In the genomic region with DNA sequence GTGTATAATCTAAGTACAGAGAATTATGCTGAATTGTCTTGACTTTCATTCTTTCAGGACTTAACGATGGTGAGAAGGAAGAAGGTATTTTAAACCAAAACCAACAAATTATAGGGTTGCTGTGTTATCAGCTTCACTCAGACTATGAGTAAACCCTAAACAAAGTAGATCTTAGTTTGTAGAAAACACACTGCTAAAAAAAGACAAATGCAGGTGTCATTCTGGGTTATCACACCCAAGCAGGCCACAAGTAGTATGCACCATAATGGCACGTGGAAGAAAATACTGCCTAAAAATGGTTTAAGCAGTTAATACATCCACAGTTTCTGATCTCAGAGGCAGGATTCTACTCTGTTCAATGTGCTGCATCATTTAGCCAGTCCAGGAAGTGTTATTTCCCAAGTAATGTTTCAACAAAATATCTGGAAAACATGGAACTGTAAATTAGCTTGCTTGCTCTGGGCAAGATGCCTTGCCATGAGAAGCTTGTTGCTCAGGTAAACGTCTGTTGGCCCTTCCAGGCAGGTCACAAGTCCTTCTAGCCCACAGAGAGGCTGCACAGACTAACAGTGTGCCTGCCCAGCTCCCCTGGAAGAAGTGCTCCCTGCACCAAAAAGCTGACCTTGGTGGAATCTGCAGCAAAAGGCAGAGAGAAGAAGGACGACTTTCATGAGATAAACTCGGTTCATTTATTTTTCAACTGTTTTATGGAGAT, we compare ENCODE assay signal across 13 cellular contexts. TPM values are rescaled to one million over a fixed set of nuclear protein-coding genes. Genes with fewer than 3 reads are reported as not detected.
A peak's percentile ranks its signal among the peaks of the same experiment; 100 is the strongest.
DNase-seq lines count a peak whose midpoint lies in the region; ATAC-seq, FAIRE-seq and TF ChIP-seq lines count a peak whose summit lies in the region.
"Had no signal": no experiment of that assay in that cellular context is flagged by ENCODE, and none has a peak within 500 bp of the region (broad histone marks: within the 10 kb centered on the region; RNA-seq: fewer than 3 reads in every experiment).

No MANE protein-coding gene starts in this region.

- peaks cover 95% of the 10 kb centered on the region for H3K79me2 ChIP-seq in DND-41 (ENCODE audit: insufficient read depth, low read length)
- H3K79me2 ChIP-seq in GM12878 (ENCODE audit: control insufficient read depth, insufficient read depth, low read length) = peaks cover 79% of the 10 kb centered on the region

- POLR2A ChIA-PET in GM12878 (lab: Charles Lee) = interaction anchor here (0.9 to 5.5 kb wide), 11 partner anchors 8 to 125 kb away, joined by 3 to 43 read pairs (median 5); partner anchors contain the start of gene RPL5

- H3K4me1 ChIP-seq in DND-41 (ENCODE audit: insufficient read depth, low read length) = peaks cover 78% of the 10 kb centered on the region
- peaks cover 44% of the 10 kb centered on the region for H3K4me1 ChIP-seq in GM12878 (ENCODE audit: control insufficient read depth, insufficient read depth, low read length)
- H3K4me1 ChIP-seq in Peyer's patch = peaks cover 0 to 23% (median 6%) of the 10 kb centered on the region in 4 donors
- no peaks in the 10 kb centered on the region for H3K4me1 ChIP-seq in upper lobe of right lung

- no peak for ATAC-seq in DND-41 (ENCODE audit: insufficient read depth, low read depth)
- ATAC-seq in GM19351 (IDR thresholded peaks at IDR 0.05; ENCODE audit: unreplicated experiment) = peak; percentile 40
- ATAC-seq in HG03108 (IDR thresholded peaks at IDR 0.05; ENCODE audit: unreplicated experiment) = peak; percentile 26
- ATAC-seq in GM12878 = peak; percentile 11
- no peak for ATAC-seq in upper lobe of right lung

- no peaks in the 10 kb centered on the region for H3K9me3 ChIP-seq in DND-41 (ENCODE audit: insufficient read depth, low read length, severe bottlenecking)
- H3K9me3 ChIP-seq in GM12878 (replicated peaks; ENCODE audit: control insufficient read depth, insufficient read depth, low read length) = no peaks in the 10 kb centered on the region
- no peaks in the 10 kb centered on the region for H3K9me3 ChIP-seq in Peyer's patch
- no peaks in the 10 kb centered on the region for H3K9me3 ChIP-seq in upper lobe of right lung

- TF ChIP-seq EP300 in GM12878 (IDR thresholded peaks at IDR 0.05; ENCODE audit: borderline replicate concordance in 1 of 2, control insufficient read depth in 1 of 2, low read depth in 2 of 2, low read length in 2 of 2) = peak in 1 of 2 experiments; percentile 37; a peak in 1 of 4 replicates

- H3K36me3 ChIP-seq in DND-41 (ENCODE audit: insufficient read depth, low read length) = no peaks in the 10 kb centered on the region; the same call in 1 of the 2 replicates
- H3K36me3 ChIP-seq in GM12878 (ENCODE audit: control insufficient read depth in 2 of 2, insufficient read depth in 2 of 2, low read length in 1 of 2) = no peaks in the 10 kb centered on the region
- no peaks in the 10 kb centered on the region for H3K36me3 ChIP-seq in Peyer's patch
- no peaks in the 10 kb centered on the region for H3K36me3 ChIP-seq in upper lobe of right lung

- WGBS in GM12878 (ENCODE audit: insufficient coverage, insufficient replicate concordance, low lambda C conversion rate, missing lambda C conversion rate) = 13% methylated on average over 5 of the region's 5 CpGs

- CTCF ChIA-PET in GM12878 (lab: Yijun Ruan, JAX) = interaction anchor here (0.7 to 10.7 kb wide), 20 partner anchors 9 to 120 kb away, joined by 3 to 169 read pairs (median 6); no protein-coding TSS in a partner anchor

- no peaks in the 10 kb centered on the region for H4K20me1 ChIP-seq in DND-41 (ENCODE audit: insufficient read depth, low read length)
- no peaks in the 10 kb centered on the region for H4K20me1 ChIP-seq in GM12878 (ENCODE audit: control insufficient read depth, insufficient read depth)

- H3K4me3 ChIP-seq in DND-41 (ENCODE audit: low read depth in 1 of 2, low read length in 2 of 2) (no peak overlapping the region), GM12878 (peak overlapping the region; percentile 60; the same call in 1 of the 2 replicates), Peyer's patch (no peak overlapping the region), upper lobe of right lung (no peak overlapping the region)

- SMC1A ChIA-PET in GM12878 (lab: Charles Lee; ENCODE audit: uncharacterized antibody, unreplicated experiment) = interaction anchor here (0.8 to 11.1 kb wide), 23 partner anchors 10 to 106 kb away, joined by 3 to 179 read pairs (median 5); no protein-coding TSS in a partner anchor

- in situ Hi-C loops in GM12878 (cut with MboI) = no loop called here

- DNase-seq in DND-41 (no peak), GM12878 (ENCODE audit: low read depth, low spot score) (peak; percentile 63), DMS 273 treated with DMSO at 0.1 percent for 48 hours (lab: John Stamatoyannopoulos, UW) (no peak), Peyer's patch (no peak), globus pallidus (ENCODE audit: low spot score) (no peak), upper lobe of right lung (no peak)
- DNase-seq: foreskin fibroblast, H7, NCI-H2081, T-helper 9 cell had no signal

- intact Hi-C loops in GM12878 (cut with micrococcal nuclease; ENCODE audit: unreplicated experiment) = no loop called here
- intact Hi-C loops in upper lobe of right lung (cut with DNase I) = no loop called here

- RAD21 ChIA-PET in GM12878 (lab: Charles Lee; ENCODE audit: unreplicated experiment) = interaction anchor here (0.9 to 11.6 kb wide), 15 partner anchors 9 to 124 kb away, joined by 3 to 204 read pairs (median 5); partner anchors contain the start of gene MTF2

- no peak for TF ChIP-seq CTCF in DND-41 (IDR thresholded peaks at IDR 0.05; ENCODE audit: borderline replicate concordance, extremely low read depth, low read length, poor library complexity, severe bottlenecking)
- no peak for TF ChIP-seq CTCF in GM12878 (IDR thresholded peaks at IDR 0.05 in 2 of 3, conservative IDR thresholded peaks at IDR 0.05 in 1 of 3; ENCODE audit: control insufficient read depth in 2 of 3, extremely low read depth in 1 of 3, insufficient read depth in 1 of 3, low read depth in 3 of 3, low read length in 3 of 3)
- no peak for TF ChIP-seq CTCF in Peyer's patch (IDR thresholded peaks at IDR 0.05)
- TF ChIP-seq CTCF in upper lobe of right lung (IDR thresholded peaks at IDR 0.05) = no peak

- H3K27ac ChIP-seq in DND-41 (ENCODE audit: low read length) = peak overlapping the region; percentile 51
- H3K27ac ChIP-seq in GM12878 (ENCODE audit: control insufficient read depth, insufficient read depth) = peak overlapping the region; percentile 82
- H3K27ac ChIP-seq in Peyer's patch = peak overlapping the region in 2 of 4 donors; percentile 3 to 61
- no peak overlapping the region for H3K27ac ChIP-seq in upper lobe of right lung

- BruUV-seq in GM12878 (replicated peaks; lab: Mats Ljungman, UMichigan) = no TSS peak

- TF ChIP-seq POLR2A in GM12878 (IDR thresholded peaks at IDR 0.05; ENCODE audit: low read depth, low read length) (no peak), Peyer's patch (IDR thresholded peaks at IDR 0.05) (no peak)

- H3K27me3 ChIP-seq in DND-41 (ENCODE audit: insufficient read depth, low read length, poor library complexity) (no peaks in the 10 kb centered on the region), GM12878 (replicated peaks in 1 of 2; ENCODE audit: control insufficient read depth in 2 of 2, insufficient read depth in 2 of 2, low read length in 1 of 2) (no peaks in the 10 kb centered on the region), Peyer's patch (no peaks in the 10 kb centered on the region), upper lobe of right lung (no peaks in the 10 kb centered on the region)

- H2AFZ ChIP-seq in DND-41 (ENCODE audit: low read depth, low read length) = no peak overlapping the region
- peak overlapping the region; percentile 32 for H2AFZ ChIP-seq in GM12878 (ENCODE audit: control insufficient read depth, low read depth, low read length)

- H3K4me2 ChIP-seq in DND-41 (ENCODE audit: insufficient read depth, low read length) = peak overlapping the region; percentile 14
- H3K4me2 ChIP-seq in GM12878 (ENCODE audit: control insufficient read depth, insufficient read depth) = peak overlapping the region; percentile 82

- TF ChIP-seq RAD21 in GM12878 (IDR thresholded peaks at IDR 0.05; ENCODE audit: insufficient read depth, low read depth, low read length) = no peak

- FAIRE-seq in GM12878 (lab: Jason Lieb, UNC) = no peak
- FAIRE-seq: astrocyte had no signal

- H3K9ac ChIP-seq in DND-41 (ENCODE audit: low read depth, low read length) (0 out of 2 replicates have a peak overlapping the region, but pooled peaks have one; percentile 4), GM12878 (ENCODE audit: control insufficient read depth, insufficient read depth, low read length) (peak overlapping the region; percentile 45; the same call in 1 of the 2 replicates)

TF ChIP-seq in GM12878, 131 proteins besides CTCF, POLR2A, EP300 and RAD21 (continues in another document):
- TF ChIP-seq NFIC (IDR thresholded peaks at IDR 0.05; ENCODE audit: low read depth, low read length) (peak; percentile 53), ATF7 (IDR thresholded peaks at IDR 0.05; ENCODE audit: low read depth) (peak; percentile 15; the same call in 1 of the 2 replicates), GATAD2B (conservative IDR thresholded peaks at IDR 0.05; ENCODE audit: low read depth) (no peak)

RNA-seq across cellular contexts. Expression of gene DIPK1A, which starts 4.1 kb away (rescaled TPM):
- 12.9 and 13.3 TPM in 2 replicates for total RNA-seq in GM12878 (2013; cell fraction: nucleolus; rRNA removed)
- total RNA-seq in GM12878 (2014; rRNA removed) (6.6 and 7.0 TPM in 2 replicates), GM12878 (2014; rRNA removed; fragmentation: Illumina TruSeq; extraction: Trizol) (8.4 and 9.4 TPM in 2 replicates), GM12878 (2021) (8.1 and 9.3 TPM in 2 replicates), Peyer's patch (10 to 100 TPM in 1 of 4 donors, 1 to 10 TPM in 3; 5.1 to 12.4 (median 7.8) TPM), upper lobe of right lung (4.6 TPM)
- polyA plus RNA-seq in GM12878 (2011; ENCODE audit: low read depth) = 2.7 TPM
- polyA plus RNA-seq in GM12878 (2011; rRNA removed) (12.0 and 19.7 TPM in 2 replicates), GM12878 (2014; fragmentation: Illumina TruSeq; extraction: Trizol) (12.5 and 16.9 TPM in 2 replicates), GM12878 (2014; fragmentation: Nextera tagmentation; extraction: Ambion mirVana) (1 to 10 TPM; 9.5 to 9.9 TPM), GM12878 (2014; rRNA removed) (4.9 and 5.1 TPM in 2 replicates), GM12878 (2016; fragmentation: Nextera tagmentation; extraction: Ambion mirVana) (10 to 100 TPM; 14.6 to 15.0 TPM)
- 3.9 and 5.0 TPM in 2 replicates for polyA plus RNA-seq in GM12878 (2011; cell fraction: cytosol; rRNA removed)
- 4.3 and 4.5 TPM in 2 replicates for polyA plus RNA-seq in GM12878 (2011; cell fraction: nucleus; rRNA removed)
- 6.6 and 8.6 TPM in 2 replicates for polyA plus RNA-seq in GM12878 (2012)
- polyA minus RNA-seq in GM12878 (2011; rRNA and poly(A)+ RNA removed) = 8.9 and 12.4 TPM in 2 replicates
- 2.9 and 3.7 TPM in 2 replicates for polyA minus RNA-seq in GM12878 (2011; cell fraction: cytosol; rRNA and poly(A)+ RNA removed)
- polyA minus RNA-seq in GM12878 (2011; cell fraction: nucleus; rRNA and poly(A)+ RNA removed) = 3.4 and 3.7 TPM in 2 replicates

Comparison
In these comparisons a context has a peak if more than half of its experiments do, and no peak if none do; other contexts are left out.
1. ATAC-seq: peak in GM19351 (single experiment), HG03108 (single experiment) and GM12878 (single experiment); none in DND-41 (single experiment) and upper lobe of right lung (single experiment).